ENCODE assay signal across 10 cellular contexts in the genomic region with DNA sequence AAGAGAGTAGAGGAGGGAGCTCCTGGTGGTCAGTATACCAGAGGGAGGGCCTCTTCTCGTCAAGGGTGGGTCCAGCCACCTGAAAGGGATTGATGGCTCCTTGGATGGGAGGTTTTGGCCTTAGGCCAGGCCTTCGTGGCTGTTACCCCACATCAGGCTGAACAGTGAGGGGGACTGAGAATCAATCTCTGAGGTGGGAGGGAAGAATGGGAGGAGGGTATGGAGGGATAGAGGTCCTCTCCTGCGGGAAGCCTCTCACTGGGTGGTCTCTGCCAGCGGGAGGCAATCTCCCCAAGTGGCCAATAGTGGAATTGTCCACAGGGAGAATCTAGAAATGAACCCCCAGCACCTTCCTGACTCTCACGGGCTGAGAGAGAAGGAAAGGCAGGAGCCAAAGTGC. TPM values are rescaled to one million over a fixed set of nuclear protein-coding genes. Genes with fewer than 3 reads are reported as not detected.
DNase-seq lines count a peak whose midpoint lies in the region; ATAC-seq and TF ChIP-seq lines count a peak whose summit lies in the region.
"Had no signal": no experiment of that assay in that cellular context is flagged by ENCODE, and none has a peak within 500 bp of the region (broad histone marks: within the 10 kb centered on the region; RNA-seq: fewer than 3 reads in every experiment).

No MANE protein-coding gene starts in this region.

- H3K4me3 ChIP-seq in fibroblast of the aortic adventitia (ENCODE audit: low read depth, low read length) (no peak overlapping the region), upper lobe of right lung (no peak overlapping the region), vagina (no peak overlapping the region)

- H3K9me3 ChIP-seq in upper lobe of right lung (peaks cover 4% of the 10 kb centered on the region), vagina (no peaks in the 10 kb centered on the region)

- in situ Hi-C loops in SK-MEL-5 (cut with HindIII; ENCODE audit: low pct_unique_long_range_greater_than_20kb, low sequenced_read_pairs), result no loop called here

- no peak overlapping the region for H3K27ac ChIP-seq in upper lobe of right lung
- no peak overlapping the region for H3K27ac ChIP-seq in vagina

- TF ChIP-seq POLR2A in vagina (IDR thresholded peaks at IDR 0.05), result no peak

- H3K36me3 ChIP-seq in upper lobe of right lung, result no peaks in the 10 kb centered on the region
- no peaks in the 10 kb centered on the region for H3K36me3 ChIP-seq in vagina

- DNase-seq in DMS 273 (lab: John Stamatoyannopoulos, UW; ENCODE audit: unreplicated experiment) (peak; percentile 18), DMS 273 treated with DMSO at 0.1 percent for 48 hours (lab: John Stamatoyannopoulos, UW) (no peak), SK-MEL-5 (ENCODE audit: low read depth, low spot score) (peak; percentile 18), fibroblast of the aortic adventitia (ENCODE audit: low read depth) (no peak), upper lobe of right lung (peak; percentile 29), NCI-H345 treated with DMSO at 0.1 percent for 48 hours (lab: John Stamatoyannopoulos, UW; ENCODE audit: unreplicated experiment) (no peak), vagina (ENCODE audit: extremely low spot score in 2 of 2) (no peak)
- DNase-seq: 8988T, NCI-H2081 had no signal

- intact Hi-C loops in upper lobe of right lung (cut with DNase I) (no loop called here), vagina (cut with DNase I) (no loop called here)

- no peaks in the 10 kb centered on the region for H3K27me3 ChIP-seq in upper lobe of right lung
- no peaks in the 10 kb centered on the region for H3K27me3 ChIP-seq in vagina

- ATAC-seq in upper lobe of right lung (no peak), GM19351 (IDR thresholded peaks at IDR 0.05; ENCODE audit: unreplicated experiment) (no peak)

- H3K4me1 ChIP-seq in upper lobe of right lung (no peaks in the 10 kb centered on the region), vagina (no peaks in the 10 kb centered on the region)

- TF ChIP-seq CTCF in fibroblast of the aortic adventitia (IDR thresholded peaks at IDR 0.05; ENCODE audit: insufficient read depth, low read length), result peak; percentile 14
- TF ChIP-seq CTCF in upper lobe of right lung (IDR thresholded peaks at IDR 0.05), result peak; percentile 25
- no peak for TF ChIP-seq CTCF in vagina (IDR thresholded peaks at IDR 0.05)

RNA-seq across cellular contexts. Expression of a gene that starts 53.5 kb away (rescaled TPM):
- total RNA-seq in SK-MEL-5 (2014; rRNA removed; shearing (Covaris generic)), result 0.11 and 0.40 TPM in 2 replicates
- polyA plus RNA-seq in SK-MEL-5 (2015; cell fraction: cytosol; rRNA removed), result 0.27 and 0.52 TPM in 2 replicates
- polyA plus RNA-seq in SK-MEL-5 (2015; cell fraction: nucleus; rRNA removed), result 0.45 and 0.62 TPM in 2 replicates
- total RNA-seq in fibroblast of the aortic adventitia (ENCODE audit: low replicate concordance) (0.08 and 0.27 TPM in 2 replicates), upper lobe of right lung (0.43 TPM), vagina (0.74 TPM)

Comparison
In these comparisons a context has a peak if more than half of its experiments do, and no peak if none do; other contexts are left out.
1. DNase-seq: peak in DMS 273 (single experiment), SK-MEL-5 (single experiment) and upper lobe of right lung (single experiment); none in DMS 273 treated with DMSO at 0.1 percent for 48 hours (single experiment), fibroblast of the aortic adventitia (single experiment), NCI-H345 treated with DMSO at 0.1 percent for 48 hours (single experiment) and vagina (0 of 2).
2. CTCF ChIP-seq: peak in fibroblast of the aortic adventitia (single experiment) and upper lobe of right lung (single experiment); none in vagina (0 of 3).